In the genomic region with DNA sequence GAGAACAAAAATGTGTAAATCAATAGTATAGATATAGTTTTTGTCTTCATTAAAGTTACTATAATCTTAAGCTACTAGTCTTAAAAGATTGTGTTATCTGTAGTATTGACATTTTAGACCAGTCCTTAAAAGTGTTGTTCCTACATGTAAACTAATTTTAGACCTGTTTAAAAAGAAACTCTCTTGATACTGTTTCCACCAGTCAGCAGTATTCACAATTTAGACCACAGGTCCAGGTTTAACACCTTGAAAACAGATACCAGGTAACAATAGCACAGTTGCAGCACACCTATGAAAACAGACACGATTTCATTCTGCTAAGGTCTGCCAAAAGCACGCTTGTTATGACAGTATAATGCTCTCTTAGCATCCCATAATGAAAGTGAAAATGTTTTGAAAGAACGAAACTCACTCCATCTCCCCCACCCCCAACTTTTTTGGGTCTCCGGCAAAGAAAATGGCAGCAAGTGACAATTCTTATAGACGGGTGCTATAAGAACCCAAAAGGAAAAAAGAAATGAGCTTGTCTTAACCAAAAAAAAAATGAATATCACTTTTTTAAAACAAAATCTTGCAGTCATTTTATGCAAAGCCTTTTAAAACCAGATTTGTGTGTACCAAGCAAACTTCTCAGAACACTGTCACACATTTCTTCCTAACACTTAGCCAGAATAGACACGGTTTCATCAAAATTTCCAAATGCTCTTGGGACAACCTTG, we compare ENCODE assay signal across 8 cellular contexts. TPM values are rescaled to one million over a fixed set of nuclear protein-coding genes. Genes with fewer than 3 reads are reported as not detected.
DNase-seq lines count a peak whose midpoint lies in the region; ATAC-seq, FAIRE-seq and TF ChIP-seq lines count a peak whose summit lies in the region.

No MANE protein-coding gene starts in this region.

- H3K27ac ChIP-seq in A549 (no peak overlapping the region), HepG2 (ENCODE audit: extremely low read length, insufficient read depth, low read length) (no peak overlapping the region), upper lobe of right lung (peak overlapping the region; percentile 72)

- BruUV-seq in HepG2 (replicated peaks; lab: Mats Ljungman, UMichigan), result no TSS peak

- peaks cover 8 to 55% of the 10 kb centered on the region in 2 experiments; a peak in 4 of 5 replicates for H3K27me3 ChIP-seq in HepG2 (ENCODE audit: control insufficient read depth in 1 of 2, insufficient read depth in 2 of 2, low read length in 2 of 2)
- no peaks in the 10 kb centered on the region for H3K27me3 ChIP-seq in upper lobe of right lung

- TF ChIP-seq CTCF in A549 (IDR thresholded peaks at IDR 0.05) (no peak), HepG2 (CRISPR knock-in tag; IDR thresholded peaks at IDR 0.05) (no peak), upper lobe of right lung (IDR thresholded peaks at IDR 0.05) (no peak)

- DNase-seq in A549 (ENCODE audit: low read depth in 1 of 2, low spot score in 1 of 2), result no peak
- peak; percentile 41 for DNase-seq in activated CD4-positive, alpha-beta T cell treated with anti-CD3 and anti-CD28 coated beads, Interleukin-2, amount 50 U/mL, for 1 hour
- no peak for DNase-seq in HepG2 (ENCODE audit: low spot score)
- DNase-seq in upper lobe of right lung, result no peak
- DNase-seq in KG1 (lab: John Stamatoyannopoulos, UW), result no peak
- no peak for DNase-seq in SIG-M5 treated with dmso at 0.1 percent for 504 hours (lab: John Stamatoyannopoulos, UW; ENCODE audit: unreplicated experiment)

- WGBS in A549 (ENCODE audit: missing lambda C conversion rate), result 86% methylated on average over 6 of the region's 6 CpGs
- WGBS in HepG2 (ENCODE audit: low lambda C conversion rate), result 6% methylated on average over 6 of the region's 6 CpGs

- TF ChIP-seq RAD21 in A549 (conservative IDR thresholded peaks at IDR 0.05 in 1 of 2, IDR thresholded peaks at IDR 0.05 in 1 of 2) (no peak), HepG2 (CRISPR knock-in tag; IDR thresholded peaks at IDR 0.05) (no peak)

- no peak for ATAC-seq in A549
- peak; percentile 47 for ATAC-seq in GM21390 (IDR thresholded peaks at IDR 0.05; ENCODE audit: unreplicated experiment)
- no peak for ATAC-seq in HepG2
- no peak for ATAC-seq in upper lobe of right lung
- ATAC-seq in HG03025 (IDR thresholded peaks at IDR 0.05; ENCODE audit: low FRiP score, unreplicated experiment), result no peak

- POLR2A ChIA-PET in A549 (lab: Yijun Ruan, JAX), result no interaction called here
- POLR2A ChIA-PET in HepG2 (lab: Yijun Ruan, JAX), result no interaction called here

- no peaks in the 10 kb centered on the region for H3K9me3 ChIP-seq in A549
- H3K9me3 ChIP-seq in HepG2 (ENCODE audit: low read length), result no peaks in the 10 kb centered on the region
- H3K9me3 ChIP-seq in upper lobe of right lung, result no peaks in the 10 kb centered on the region

- no peak overlapping the region for H2AFZ ChIP-seq in HepG2 (ENCODE audit: low read length)

- CTCF ChIA-PET in A549 (lab: Yijun Ruan, JAX) (interaction anchor here (1.1 to 3.6 kb wide), 2 partner anchors 12 to 15 kb away, joined by 3 to 17 read pairs; no protein-coding TSS in a partner anchor), HepG2 (lab: Yijun Ruan, JAX; ENCODE audit: low intra/inter-chr PET ratio, low total read pairs) (no interaction called here)

- H3K4me1 ChIP-seq in A549 (peaks cover 7% of the 10 kb centered on the region), HepG2 (ENCODE audit: insufficient read depth, low read length) (peaks cover 6% of the 10 kb centered on the region; the same call in 1 of the 2 replicates), upper lobe of right lung (peaks cover 19% of the 10 kb centered on the region)

- TF ChIP-seq POLR2A in A549 (IDR thresholded peaks at IDR 0.05; ENCODE audit: low read length) (no peak), HepG2 (IDR thresholded peaks at IDR 0.05; ENCODE audit: insufficient read depth in 1 of 2, low read depth in 2 of 2, low read length in 2 of 2) (no peak)

- H3K36me3 ChIP-seq in HepG2 (replicated peaks in 1 of 2; ENCODE audit: control insufficient read depth in 1 of 2, insufficient read depth in 2 of 2, low read length in 2 of 2), result no peaks in the 10 kb centered on the region
- H3K36me3 ChIP-seq in upper lobe of right lung, result no peaks in the 10 kb centered on the region

- no peaks in the 10 kb centered on the region for H3K79me2 ChIP-seq in HepG2 (ENCODE audit: insufficient read depth, low read length)

- FAIRE-seq in A549 (lab: Jason Lieb, UNC) (no peak), HepG2 (lab: Jason Lieb, UNC) (no peak)

- intact Hi-C loops in HepG2 (cut with micrococcal nuclease; ENCODE audit: unreplicated experiment), result no loop called here
- intact Hi-C loops in upper lobe of right lung (cut with DNase I), result no loop called here

- H4K20me1 ChIP-seq in HepG2 (ENCODE audit: insufficient read depth, low read length), result no peaks in the 10 kb centered on the region

- in situ Hi-C loops in HepG2 (cut with HindIII; ENCODE audit: extremely low pct_ligation_motif_present, low pct_unique_long_range_greater_than_20kb), result loop anchor here (5.0 to 25.0 kb wide), 3 partner anchors 134 to 1364 kb away; no protein-coding TSS in a partner anchor

- TF ChIP-seq EP300 in A549 (IDR thresholded peaks at IDR 0.05), result no peak
- no peak for TF ChIP-seq EP300 in HepG2 (IDR thresholded peaks at IDR 0.05; ENCODE audit: low read depth in 2 of 2, low read length in 2 of 2)
- TF ChIP-seq EP300 in HepG2 (CRISPR knock-in tag; IDR thresholded peaks at IDR 0.05; ENCODE audit: borderline replicate concordance), result no peak

- no peak overlapping the region for H3K9ac ChIP-seq in HepG2 (ENCODE audit: insufficient read depth, low read depth, low read length)

- H3K4me2 ChIP-seq in A549, result peak overlapping the region; percentile 96
- no peak overlapping the region for H3K4me2 ChIP-seq in HepG2 (ENCODE audit: low read depth, low read length)

- H3K4me3 ChIP-seq in A549 (peak overlapping the region; percentile 83; the same call in 2 of the 3 replicates), HepG2 (replicated peaks in 1 of 3; ENCODE audit: insufficient read depth in 1 of 3, low read depth in 2 of 3, low read length in 3 of 3) (no peak overlapping the region), upper lobe of right lung (peak overlapping the region; percentile 70)

RNA-seq across cellular contexts. Expression of a gene that starts 1.6 kb away (rescaled TPM):
- polyA plus RNA-seq in A549 (2011; rRNA removed) (4.6 and 5.5 TPM in 2 replicates), A549 (2017; fragmentation: RNase III; extraction: RNeasy Plus Mini Kit Qiagen cat#74134 plus additional on column Dnase treatment) (2.3 to 2.8 TPM (median 2.7 TPM) in 3 replicates), HepG2 (2011; rRNA removed) (0.10 and 0.15 TPM in 2 replicates)
- polyA plus RNA-seq in A549 (2012; cell fraction: cytosol; rRNA removed), result 0.87 and 1.0 TPM in 2 replicates
- polyA plus RNA-seq in A549 (2012; cell fraction: nucleus; rRNA removed), result 0.22 and 0.55 TPM in 2 replicates
- polyA minus RNA-seq in A549 (2011; rRNA and poly(A)+ RNA removed), result 2.6 and 2.7 TPM in 2 replicates
- total RNA-seq in HepG2 (2016; rRNA removed; fragmentation: Illumina TruSeq; extraction: Trizol) (0.06 and 0.07 TPM in 2 replicates), upper lobe of right lung (38.4 TPM)
- total RNA-seq in HepG2 (2016; cell fraction: cytosol; rRNA removed; fragmentation: Illumina TruSeq; extraction: Trizol; ENCODE audit: low read depth), result not detected in 2 replicates
- 0.12 TPM in 1 of 2 replicates, not detected in the other for total RNA-seq in HepG2 (2016; cell fraction: insoluble cytoplasmic fraction; rRNA removed; fragmentation: Illumina TruSeq; extraction: Trizol)
- total RNA-seq in HepG2 (2016; cell fraction: membrane; rRNA removed; fragmentation: Illumina TruSeq; extraction: Trizol), result 0.06 and 0.10 TPM in 2 replicates
- total RNA-seq in HepG2 (2016; cell fraction: nucleus; rRNA removed; fragmentation: Illumina TruSeq; extraction: Trizol), result not detected in 2 replicates
- 0.07 and 0.18 TPM in 2 replicates for polyA plus RNA-seq in HepG2 (2011; cell fraction: cytosol; rRNA removed)
- polyA plus RNA-seq in HepG2 (2011; cell fraction: nucleus; rRNA removed), result 0.10 TPM in 2 replicates
- polyA plus RNA-seq in HepG2 (2012), result 0.08 and 0.12 TPM in 2 replicates
- 0.06 TPM in 1 of 2 replicates, not detected in the other for polyA plus RNA-seq in HepG2 (2016; cell fraction: cytosol; fragmentation: Illumina TruSeq; extraction: Trizol; ENCODE audit: low read depth)
- 0.05 and 0.28 TPM in 2 replicates for polyA plus RNA-seq in HepG2 (2016; cell fraction: insoluble cytoplasmic fraction; fragmentation: Illumina TruSeq; extraction: Trizol; ENCODE audit: low read depth)
- polyA plus RNA-seq in HepG2 (2016; cell fraction: membrane; fragmentation: Illumina TruSeq; extraction: Trizol; ENCODE audit: low read depth), result 0.14 and 0.16 TPM in 2 replicates
- polyA plus RNA-seq in HepG2 (2016; cell fraction: nucleus; fragmentation: Illumina TruSeq; extraction: Trizol; ENCODE audit: insufficient read depth, low read depth), result 0.11 and 0.36 TPM in 2 replicates
- polyA minus RNA-seq in HepG2 (2011; rRNA and poly(A)+ RNA removed; ENCODE audit: low replicate concordance), result 0.10 and 0.30 TPM in 2 replicates
- 0.18 and 0.89 TPM in 2 replicates for polyA minus RNA-seq in HepG2 (2011; cell fraction: cytosol; rRNA and poly(A)+ RNA removed)
- 0.13 and 0.25 TPM in 2 replicates for polyA minus RNA-seq in HepG2 (2011; cell fraction: nucleus; rRNA and poly(A)+ RNA removed)

RNA-seq across cellular contexts. Expression of a gene that starts 30.0 kb away (rescaled TPM):
- polyA plus RNA-seq in A549 (2011; rRNA removed) (1.1 and 1.7 TPM in 2 replicates), A549 (2017; fragmentation: RNase III; extraction: RNeasy Plus Mini Kit Qiagen cat#74134 plus additional on column Dnase treatment) (1.6 to 1.7 TPM (median 1.7 TPM) in 3 replicates), HepG2 (2011; rRNA removed) (not detected in 2 replicates)
- polyA plus RNA-seq in A549 (2012; cell fraction: cytosol; rRNA removed), result 1.1 and 2.1 TPM in 2 replicates
- polyA plus RNA-seq in A549 (2012; cell fraction: nucleus; rRNA removed), result 1.6 and 1.7 TPM in 2 replicates
- polyA minus RNA-seq in A549 (2011; rRNA and poly(A)+ RNA removed), result 0.50 and 0.63 TPM in 2 replicates
- total RNA-seq in HepG2 (2016; rRNA removed; fragmentation: Illumina TruSeq; extraction: Trizol) (not detected in 2 replicates), upper lobe of right lung (3.7 TPM)
- not detected in 2 replicates for total RNA-seq in HepG2 (2016; cell fraction: cytosol; rRNA removed; fragmentation: Illumina TruSeq; extraction: Trizol; ENCODE audit: low read depth)
- total RNA-seq in HepG2 (2016; cell fraction: insoluble cytoplasmic fraction; rRNA removed; fragmentation: Illumina TruSeq; extraction: Trizol), result not detected in 2 replicates
- not detected in 2 replicates for total RNA-seq in HepG2 (2016; cell fraction: membrane; rRNA removed; fragmentation: Illumina TruSeq; extraction: Trizol)
- total RNA-seq in HepG2 (2016; cell fraction: nucleus; rRNA removed; fragmentation: Illumina TruSeq; extraction: Trizol), result not detected in 2 replicates
- polyA plus RNA-seq in HepG2 (2011; cell fraction: cytosol; rRNA removed), result not detected in 2 replicates
- not detected in 2 replicates for polyA plus RNA-seq in HepG2 (2011; cell fraction: nucleus; rRNA removed)
- not detected in 2 replicates for polyA plus RNA-seq in HepG2 (2012)
- not detected in 2 replicates for polyA plus RNA-seq in HepG2 (2016; cell fraction: cytosol; fragmentation: Illumina TruSeq; extraction: Trizol; ENCODE audit: low read depth)
- polyA plus RNA-seq in HepG2 (2016; cell fraction: insoluble cytoplasmic fraction; fragmentation: Illumina TruSeq; extraction: Trizol; ENCODE audit: low read depth), result not detected in 2 replicates
- polyA plus RNA-seq in HepG2 (2016; cell fraction: membrane; fragmentation: Illumina TruSeq; extraction: Trizol; ENCODE audit: low read depth), result not detected in 2 replicates
- polyA plus RNA-seq in HepG2 (2016; cell fraction: nucleus; fragmentation: Illumina TruSeq; extraction: Trizol; ENCODE audit: insufficient read depth, low read depth), result not detected in 2 replicates
- not detected in 2 replicates for polyA minus RNA-seq in HepG2 (2011; rRNA and poly(A)+ RNA removed; ENCODE audit: low replicate concordance)
- not detected in 2 replicates for polyA minus RNA-seq in HepG2 (2011; cell fraction: cytosol; rRNA and poly(A)+ RNA removed)
- polyA minus RNA-seq in HepG2 (2011; cell fraction: nucleus; rRNA and poly(A)+ RNA removed), result not detected in 2 replicates

Comparison
In these comparisons a context has a peak if more than half of its experiments do, and no peak if none do; other contexts are left out.
1. H3K4me3 ChIP-seq: peak in A549 (single experiment) and upper lobe of right lung (single experiment); none in HepG2 (0 of 3).
2. RNA of a gene that starts 1.6 kb away (total RNA-seq): 38.4 TPM in upper lobe of right lung (single experiment); 0.06 to 0.12 TPM in HepG2; every median in the first group is over 10 times any median in the second.